In genomic region chr16:27928542-27928941, GRCh38 we compare ENCODE assay signal across 26 cellular contexts.
DNase-seq lines count a peak whose midpoint lies in the region; ATAC-seq, FAIRE-seq and TF ChIP-seq lines count a peak whose summit lies in the region.
"Had no signal": no experiment of that assay in that cellular context is flagged by ENCODE, and none has a peak within 500 bp of the region (broad histone marks: within the 10 kb centered on the region; RNA-seq: fewer than 3 reads in every experiment).

No MANE protein-coding gene starts in this region.

- H3K9ac ChIP-seq in HepG2 (ENCODE audit: insufficient read depth, low read depth, low read length): no peak overlapping the region
- no peak overlapping the region for H3K9ac ChIP-seq in endodermal cell (ENCODE audit: extremely low read depth, low read length, poor library complexity, severe bottlenecking)
- H3K9ac ChIP-seq: BLaER1 treated with 17β-estradiol and CSF1 and Interleukin-3, amounts not matched to agents 10 nM and 100 nM had no signal

- BruUV-seq in HepG2 (replicated peaks; lab: Mats Ljungman, UMichigan): no TSS peak

- H3K27me3 ChIP-seq in HepG2 (ENCODE audit: control insufficient read depth in 1 of 2, insufficient read depth in 2 of 2, low read length in 2 of 2) (peaks cover 2 to 18% of the 10 kb centered on the region in 2 experiments; a peak in 3 of 5 replicates), right lobe of liver (no peaks in the 10 kb centered on the region), endodermal cell (ENCODE audit: control insufficient read depth, insufficient read depth, low read length, poor library complexity, severe bottlenecking) (no peaks in the 10 kb centered on the region), left lung (peaks cover 0 to 40% of the 10 kb centered on the region in 2 donors)
- H3K27me3 ChIP-seq: BLaER1 treated with 17β-estradiol and CSF1 and Interleukin-3, amounts not matched to agents 10 nM and 100 nM; SJCRH30 had no signal

- no peak overlapping the region for H2AFZ ChIP-seq in HepG2 (ENCODE audit: low read length)
- H2AFZ ChIP-seq: PC-9 had no signal

- TF ChIP-seq POLR2A in HepG2 (IDR thresholded peaks at IDR 0.05; ENCODE audit: insufficient read depth in 1 of 2, low read depth in 2 of 2, low read length in 2 of 2): no peak
- no peak for TF ChIP-seq POLR2A in right lobe of liver (IDR thresholded peaks at IDR 0.05)

- no peaks in the 10 kb centered on the region for H3K4me1 Mint-ChIP-seq in endodermal cell

- H3K36me3 ChIP-seq in HepG2 (replicated peaks in 1 of 2; ENCODE audit: control insufficient read depth in 1 of 2, insufficient read depth in 2 of 2, low read length in 2 of 2) (no peaks in the 10 kb centered on the region), right lobe of liver (no peaks in the 10 kb centered on the region), endodermal cell (ENCODE audit: control insufficient read depth, insufficient read depth, low read length) (no peaks in the 10 kb centered on the region), left lung (no peaks in the 10 kb centered on the region)
- H3K36me3 ChIP-seq: BLaER1 treated with 17β-estradiol and CSF1 and Interleukin-3, amounts not matched to agents 10 nM and 100 nM; SJCRH30 had no signal

- no peaks in the 10 kb centered on the region for H4K20me1 ChIP-seq in HepG2 (ENCODE audit: insufficient read depth, low read length)
- H4K20me1 ChIP-seq: BLaER1 treated with 17β-estradiol and CSF1 and Interleukin-3, amounts not matched to agents 10 nM and 100 nM had no signal

- in situ Hi-C loops in HepG2 (cut with HindIII; ENCODE audit: extremely low pct_ligation_motif_present, low pct_unique_long_range_greater_than_20kb): no loop called here

- H3K27ac ChIP-seq in HepG2 (ENCODE audit: extremely low read length, insufficient read depth, low read length) (no peak overlapping the region), right lobe of liver (no peak overlapping the region), endodermal cell (ENCODE audit: low read depth, low read length) (no peak overlapping the region), left lung (no peak overlapping the region)
- H3K27ac ChIP-seq: BLaER1 treated with 17β-estradiol and CSF1 and Interleukin-3, amounts not matched to agents 10 nM and 100 nM; PC-9; SJCRH30 had no signal

- intact Hi-C loops in HepG2 (cut with micrococcal nuclease; ENCODE audit: unreplicated experiment) (no loop called here), right lobe of liver (cut with DNase I) (no loop called here), left lung (cut with DNase I) (no loop called here)

- no peak for TF ChIP-seq EP300 in HepG2 (IDR thresholded peaks at IDR 0.05; ENCODE audit: low read depth in 2 of 2, low read length in 2 of 2)
- TF ChIP-seq EP300 in HepG2 (CRISPR knock-in tag; IDR thresholded peaks at IDR 0.05; ENCODE audit: borderline replicate concordance): no peak

- CTCF ChIA-PET in HepG2 (lab: Yijun Ruan, JAX; ENCODE audit: low intra/inter-chr PET ratio, low total read pairs): no interaction called here

- H3K27me3 Mint-ChIP-seq in endodermal cell (ENCODE audit: insufficient read depth): peaks cover 2% of the 10 kb centered on the region

- POLR2A ChIA-PET in HepG2 (lab: Yijun Ruan, JAX): no interaction called here

- no peaks in the 10 kb centered on the region for H3K36me3 Mint-ChIP-seq in endodermal cell (ENCODE audit: low read depth)

- 3% methylated on average over 6 of the region's 6 CpGs for WGBS in HepG2 (ENCODE audit: low lambda C conversion rate)
- WGBS in right lobe of liver (ENCODE audit: insufficient coverage, low coverage, low lambda C conversion rate, missing lambda C conversion rate): 22% methylated on average over 4 of the region's 6 CpGs
- WGBS in endodermal cell (ENCODE audit: insufficient coverage in 1 of 2, insufficient read length in 1 of 2), 2 experiments: 74 to 76% methylated on average over 5 to 6 of the region's 6 CpGs

- ATAC-seq in HepG2 (0 out of 3 replicates have a peak, but pooled peaks have one; percentile 23), right lobe of liver (no peak), HG03354 (IDR thresholded peaks at IDR 0.05; ENCODE audit: poor library complexity, severe bottlenecking, unreplicated experiment) (no peak), HG02798 (IDR thresholded peaks at IDR 0.05; ENCODE audit: poor library complexity, unreplicated experiment) (no peak), left lung (no peak)
- ATAC-seq: Right ventricle myocardium inferior, SK-N-SH treated with all-trans-retinoic acid at 6 μM for 48 hours had no signal

- no peak overlapping the region for H3K27ac Mint-ChIP-seq in endodermal cell
- H3K27ac Mint-ChIP-seq: CD4-positive, alpha-beta T cell had no signal

- no peak overlapping the region for H3K4me3 Mint-ChIP-seq in endodermal cell
- H3K4me3 Mint-ChIP-seq: CD4-positive, alpha-beta T cell had no signal

- H3K4me3 ChIP-seq in HepG2 (replicated peaks in 1 of 3; ENCODE audit: insufficient read depth in 1 of 3, low read depth in 2 of 3, low read length in 3 of 3) (no peak overlapping the region), right lobe of liver (no peak overlapping the region), endodermal cell (ENCODE audit: low read length) (no peak overlapping the region), left lung (no peak overlapping the region)
- H3K4me3 ChIP-seq: BLaER1 treated with 17β-estradiol and CSF1 and Interleukin-3, amounts not matched to agents 10 nM and 100 nM; PC-9; SJCRH30 had no signal

- no peak for FAIRE-seq in HepG2 (lab: Jason Lieb, UNC)
- FAIRE-seq: A204.1, H54, HTR-8/SVneo had no signal

- DNase-seq in HepG2 (ENCODE audit: low spot score) (no peak), right lobe of liver (no peak), NCI-H69 (lab: John Stamatoyannopoulos, UW) (peak; percentile 13), endodermal cell (peak; percentile 53), left lung (no peak), foreskin melanocyte (no peak)
- DNase-seq: CD4-positive, alpha-beta T cell; DMS 273 treated with DMSO at 0.1 percent for 48 hours; DMS79; EL; KBM-7; NCI-H1105 treated with DMSO at 0.1 percent for 48 hours; NCI-H146; NCI-H2029; NCI-H2227 treated with DMSO at 0.1 percent for 48 hours; NCI-H774; PC-9; SJCRH30 had no signal

- H3K4me1 ChIP-seq in HepG2 (ENCODE audit: insufficient read depth, low read length) (no peaks in the 10 kb centered on the region), right lobe of liver (no peaks in the 10 kb centered on the region), endodermal cell (ENCODE audit: control insufficient read depth, insufficient read depth, low read length) (no peaks in the 10 kb centered on the region), left lung (no peaks in the 10 kb centered on the region)
- H3K4me1 ChIP-seq: SJCRH30 had no signal

- TF ChIP-seq CTCF in HepG2 (CRISPR knock-in tag; IDR thresholded peaks at IDR 0.05) (no peak), right lobe of liver (IDR thresholded peaks at IDR 0.05) (no peak), endodermal cell (conservative IDR thresholded peaks at IDR 0.05) (no peak), left lung (IDR thresholded peaks at IDR 0.05) (no peak)

- TF ChIP-seq RAD21 in HepG2 (CRISPR knock-in tag; IDR thresholded peaks at IDR 0.05): no peak

- no peaks in the 10 kb centered on the region for H3K9me3 ChIP-seq in HepG2 (ENCODE audit: low read length)
- H3K9me3 ChIP-seq in right lobe of liver: no peaks in the 10 kb centered on the region
- no peaks in the 10 kb centered on the region for H3K9me3 ChIP-seq in endodermal cell (ENCODE audit: control insufficient read depth, low read length)
- peaks cover 0 to 6% of the 10 kb centered on the region in 2 donors for H3K9me3 ChIP-seq in left lung
- H3K9me3 ChIP-seq: SJCRH30 had no signal

- no peaks in the 10 kb centered on the region for H3K79me2 ChIP-seq in HepG2 (ENCODE audit: insufficient read depth, low read length)

- H3K4me2 ChIP-seq in HepG2 (ENCODE audit: low read depth, low read length): no peak overlapping the region
- H3K4me2 ChIP-seq: PC-9 had no signal

- peaks cover 4% of the 10 kb centered on the region for H3K9me3 Mint-ChIP-seq in endodermal cell
- H3K9me3 Mint-ChIP-seq: CD4-positive, alpha-beta T cell had no signal

TF ChIP-seq in HepG2, 621 proteins besides CTCF, POLR2A, EP300 and RAD21:
- TF ChIP-seq KLF12 (CRISPR knock-in tag; IDR thresholded peaks at IDR 0.05; ENCODE audit: borderline replicate concordance): no peak

Comparison
In these comparisons a context has a peak if more than half of its experiments do, and no peak if none do; other contexts are left out.
1. DNase-seq: peak in NCI-H69 (single experiment) and endodermal cell (single experiment); none in HepG2 (single experiment), right lobe of liver (0 of 3), left lung (0 of 2) and foreskin melanocyte (single experiment).